ENCODE assay signal across 8 cellular contexts in the genomic region with DNA sequence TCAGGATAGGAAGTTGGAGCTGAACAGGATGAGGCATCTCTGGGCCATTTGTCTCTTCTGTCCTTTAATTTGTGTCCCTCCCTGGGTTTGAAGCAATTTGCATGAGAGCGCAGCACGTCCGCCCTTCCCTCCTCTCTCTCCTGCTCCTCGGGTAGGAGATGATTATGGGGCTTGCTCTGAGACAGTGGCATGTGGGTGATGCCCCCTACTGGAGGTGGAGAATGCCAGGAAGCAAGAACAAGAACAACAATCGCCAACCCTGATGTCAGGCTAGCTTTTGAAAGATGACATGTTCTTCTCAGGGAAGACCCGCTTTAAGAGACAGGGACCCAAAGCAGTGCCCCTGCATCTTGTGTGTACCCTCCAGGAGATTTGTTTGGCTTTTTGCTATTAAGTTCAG.
DNase-seq lines count a peak whose midpoint lies in the region; ATAC-seq, FAIRE-seq and TF ChIP-seq lines count a peak whose summit lies in the region.
"Had no signal": no experiment of that assay in that cellular context is flagged by ENCODE, and none has a peak within 500 bp of the region (broad histone marks: within the 10 kb centered on the region; RNA-seq: fewer than 3 reads in every experiment).

No MANE protein-coding gene starts in this region.

- dilution Hi-C loops in keratinocyte (cut with MboI; ENCODE audit: extremely low pct_ligation_motif_present, low sequenced_read_pairs), result no loop called here

- ATAC-seq in GM21528 (IDR thresholded peaks at IDR 0.05; ENCODE audit: low FRiP score, unreplicated experiment), result no peak

- H3K4me2 ChIP-seq in DOHH2 (ENCODE audit: low read length) (peak overlapping the region; percentile 22; the same call in 1 of the 2 replicates), keratinocyte (ENCODE audit: control insufficient read depth, extremely low read depth, insufficient read depth, low read depth, low read length) (no peak overlapping the region)

- H3K4me3 ChIP-seq in DOHH2 (ENCODE audit: low read length) (no peak overlapping the region), HL-60 (replicated peaks; ENCODE audit: insufficient read depth, low read length) (no peak overlapping the region), keratinocyte (ENCODE audit: control insufficient read depth in 2 of 3, extremely low read depth in 1 of 3, insufficient read depth in 2 of 3, low read depth in 1 of 3, low read length in 3 of 3) (no peak overlapping the region), transverse colon (no peak overlapping the region)

- peaks cover 5% of the 10 kb centered on the region; the same call in 1 of the 2 replicates for H3K4me1 ChIP-seq in DOHH2 (ENCODE audit: control insufficient read depth, low read length)
- no peaks in the 10 kb centered on the region for H3K4me1 ChIP-seq in keratinocyte (ENCODE audit: control insufficient read depth, extremely low read depth, insufficient read depth, low read length)
- H3K4me1 ChIP-seq in transverse colon, result peaks cover 0 to 8% (median 0%) of the 10 kb centered on the region in 4 donors

- in situ Hi-C loops in transverse colon (cut with MboI; ENCODE audit: low pct_ligation_motif_present in 1 of 4, low pct_unique_long_range_greater_than_20kb in 1 of 4, low sequenced_read_pairs in 3 of 4), result no loop called here

- H3K79me2 ChIP-seq in DOHH2 (ENCODE audit: control insufficient read depth, low read length), result no peaks in the 10 kb centered on the region
- no peaks in the 10 kb centered on the region for H3K79me2 ChIP-seq in keratinocyte (ENCODE audit: control insufficient read depth, insufficient read depth, low read length)

- no peaks in the 10 kb centered on the region for H3K36me3 ChIP-seq in DOHH2 (ENCODE audit: control insufficient read depth, low read length)
- no peaks in the 10 kb centered on the region for H3K36me3 ChIP-seq in keratinocyte (ENCODE audit: control insufficient read depth in 2 of 2, extremely low read depth in 1 of 2, insufficient read depth in 2 of 2, low read length in 2 of 2)
- H3K36me3 ChIP-seq in transverse colon, result no peaks in the 10 kb centered on the region

- intact Hi-C loops in transverse colon (cut with DNase I; ENCODE audit: low total_unique reads), result no loop called here

- H3K9me3 ChIP-seq in DOHH2 (ENCODE audit: control insufficient read depth, insufficient read depth, low read length) (peaks cover 4% of the 10 kb centered on the region), keratinocyte (ENCODE audit: control insufficient read depth, low read depth, low read length) (no peaks in the 10 kb centered on the region), transverse colon (no peaks in the 10 kb centered on the region)

- H3K9ac ChIP-seq in keratinocyte (ENCODE audit: control insufficient read depth, extremely low read depth, insufficient read depth, low read length), result no peak overlapping the region

- no peaks in the 10 kb centered on the region for H3K9me2 ChIP-seq in DOHH2 (replicated peaks; ENCODE audit: control insufficient read depth, low read length)

- H3F3A ChIP-seq in DOHH2 (ENCODE audit: control insufficient read depth, insufficient read depth), result no peaks in the 10 kb centered on the region

- no peak overlapping the region for H2AFZ ChIP-seq in keratinocyte (ENCODE audit: control insufficient read depth, low read length)

- TF ChIP-seq CTCF in DOHH2 (IDR thresholded peaks at IDR 0.05; ENCODE audit: low read depth, low read length, poor library complexity, severe bottlenecking) (peak; percentile 70), HL-60 (IDR thresholded peaks at IDR 0.05; ENCODE audit: insufficient read depth, low read length) (peak; percentile 69), keratinocyte (optimal IDR thresholded peaks at IDR 0.05 in 1 of 3, IDR thresholded peaks at IDR 0.05 in 1 of 3, conservative IDR thresholded peaks at IDR 0.05 in 1 of 3; ENCODE audit: extremely low read depth in 1 of 3, insufficient read depth in 2 of 3, low read length in 3 of 3) (peak; percentile 61 to 83 (median 75)), transverse colon (IDR thresholded peaks at IDR 0.05) (peak in 1 of 5 experiments; percentile 19)

- H3K27me3 ChIP-seq in DOHH2 (ENCODE audit: control insufficient read depth, low read length) (peaks cover 14% of the 10 kb centered on the region), HL-60 (ENCODE audit: insufficient read depth, poor library complexity, severe bottlenecking) (no peaks in the 10 kb centered on the region), keratinocyte (ENCODE audit: control insufficient read depth, extremely low read depth, insufficient read depth, low read length) (peaks cover 4% of the 10 kb centered on the region), transverse colon (no peaks in the 10 kb centered on the region)

- WGBS in transverse colon (ENCODE audit: low coverage in 1 of 2), 2 donors, result 70 to 73% methylated on average over 2 to 6 of the region's 6 CpGs

- DNase-seq in HL-60 (ENCODE audit: low read depth in 1 of 2, low spot score in 1 of 2) (peak in 1 of 2 experiments; percentile 42), SKM-1 treated with dmso at 0.1 percent for 144 hours (lab: John Stamatoyannopoulos, UW; ENCODE audit: unreplicated experiment) (peak; percentile 51), keratinocyte (ENCODE audit: low read depth, low spot score) (no peak), NCI-H128 (lab: John Stamatoyannopoulos, UW; ENCODE audit: unreplicated experiment) (no peak), transverse colon (no peak)
- DNase-seq: NK-92 treated with Interleukin-12 subunit alpha and Interleukin-12 subunit beta, amount 100 ng/mL, for 24 hours had no signal

- TF ChIP-seq POLR2A in transverse colon (IDR thresholded peaks at IDR 0.05), result no peak

- peak; percentile 53 for FAIRE-seq in keratinocyte (lab: Jason Lieb, UNC)

- TF ChIP-seq EP300 in transverse colon (IDR thresholded peaks at IDR 0.05; ENCODE audit: low read depth), result no peak

- H4K20me1 ChIP-seq in DOHH2 (ENCODE audit: control insufficient read depth, insufficient read depth, low read depth, low read length) (no peaks in the 10 kb centered on the region), keratinocyte (ENCODE audit: control insufficient read depth, extremely low read depth, insufficient read depth, low read length) (no peaks in the 10 kb centered on the region)

- H3K9me1 ChIP-seq in keratinocyte (ENCODE audit: control insufficient read depth, extremely low read depth, insufficient read depth, low read length), result no peaks in the 10 kb centered on the region

- no peak overlapping the region for H3K27ac ChIP-seq in DOHH2 (ENCODE audit: low read depth, low read length)
- no peak overlapping the region for H3K27ac ChIP-seq in HL-60 (replicated peaks)
- H3K27ac ChIP-seq in keratinocyte (ENCODE audit: control insufficient read depth, insufficient read depth, low read length), result no peak overlapping the region
- no peak overlapping the region for H3K27ac ChIP-seq in transverse colon
